ENCODE assay signal across 8 cellular contexts in genomic region chr19:14505488-14506239, GRCh38. TPM values are rescaled to one million over a fixed set of nuclear protein-coding genes. Genes with fewer than 3 reads are reported as not detected.
A peak's percentile ranks its signal among the peaks of the same experiment; 100 is the strongest.
DNase-seq lines count a peak whose midpoint lies in the region; ATAC-seq and TF ChIP-seq lines count a peak whose summit lies in the region.

No MANE protein-coding gene starts in this region.

- peak overlapping the region; percentile 98 for H3K27ac Mint-ChIP-seq in T-helper 17 cell

- WGBS in adrenal gland, 4 donors, result 43 to 55% (median 52%) methylated on average over 9 to 19 of the region's 19 CpGs

- H3K4me1 Mint-ChIP-seq in T-helper 17 cell, result peaks cover 43% of the 10 kb centered on the region

- peak overlapping the region; percentile 77 for H3K4me3 Mint-ChIP-seq in T-helper 17 cell

- peak overlapping the region in 1 of 5 donors; percentile 61 for H3K27ac ChIP-seq in adrenal gland

- H3K36me3 ChIP-seq in adrenal gland (replicated peaks in 1 of 2), result no peaks in the 10 kb centered on the region

- intact Hi-C loops in adrenal gland (cut with DNase I), result no loop called here

- no peaks in the 10 kb centered on the region for H3K9me3 ChIP-seq in T-helper 17 cell (ENCODE audit: control insufficient read depth, low read length, poor library complexity, severe bottlenecking)
- no peaks in the 10 kb centered on the region for H3K9me3 ChIP-seq in adrenal gland (replicated peaks in 1 of 3)

- peak; percentile 50 for ATAC-seq in T-helper 17 cell
- no peak for ATAC-seq in GM21619 (IDR thresholded peaks at IDR 0.05; ENCODE audit: unreplicated experiment)

- H3K4me1 ChIP-seq in adrenal gland (replicated peaks in 1 of 2), result peaks cover 0 to 4% of the 10 kb centered on the region in 2 donors

- no peak for TF ChIP-seq POLR2A in adrenal gland (IDR thresholded peaks at IDR 0.05)

- TF ChIP-seq CTCF in adrenal gland (IDR thresholded peaks at IDR 0.05), result peak; percentile 23 to 67 (median 54)

- no peak overlapping the region for H3K4me3 ChIP-seq in adrenal gland

- H3K27me3 ChIP-seq in adrenal gland, result no peaks in the 10 kb centered on the region

- peak; percentile 76 for DNase-seq in CD1c-positive myeloid dendritic cell (ENCODE audit: extremely low spot score)
- DNase-seq in HK-2 (ENCODE audit: unreplicated experiment), result peak; percentile 69
- peak; percentile 60 to 71 (median 63) for DNase-seq in T-helper 17 cell
- DNase-seq in adrenal gland, result peak in 3 of 7 donors; percentile 54 to 67 (median 55)
- DNase-seq in iPS-NIHi7 (ENCODE audit: extremely low spot score), result peak; percentile 92
- peak; percentile 73 for DNase-seq in stimulated activated CD4-positive, alpha-beta T cell treated with anti-CD3 and anti-CD28 coated beads, Interleukin-4, amount 100 ng/mL, for 1 hour
- DNase-seq in NCI-H1417 treated with DMSO at 0.1 percent for 48 hours (lab: John Stamatoyannopoulos, UW), result no peak

- no peaks in the 10 kb centered on the region for H3K36me3 Mint-ChIP-seq in T-helper 17 cell (ENCODE audit: low read depth)

- H3K27me3 Mint-ChIP-seq in T-helper 17 cell, result no peaks in the 10 kb centered on the region

RNA-seq across cellular contexts. Expression of gene GIPC1, which starts 9.7 kb away (rescaled TPM):
- total RNA-seq in T-helper 17 cell, result 10 to 100 TPM; 34.8 to 38.6 TPM
- 10 to 100 TPM; 52.2 to 69.9 (median 61.2) TPM for total RNA-seq in adrenal gland
- 10 to 100 TPM; 26.6 to 85.7 (median 74.3) TPM for polyA plus RNA-seq in adrenal gland

RNA-seq across cellular contexts. Expression of gene DNAJB1, which starts 12.5 kb away (rescaled TPM):
- total RNA-seq in T-helper 17 cell (100 to 1,000 TPM; 483 to 558 TPM), adrenal gland (100 to 1,000 TPM in 6 of 8 donors, 10 to 100 TPM in 2; 86.9 to 208 (median 123) TPM)
- 100 to 1,000 TPM in 1 of 3 donors, 10 to 100 TPM in 2; 42.5 to 192 (median 45.5) TPM for polyA plus RNA-seq in adrenal gland

RNA-seq across cellular contexts. Expression of gene TECR, which starts 23.7 kb away (rescaled TPM):
- total RNA-seq in T-helper 17 cell (100 to 1,000 TPM; 111 to 125 TPM), adrenal gland (100 to 1,000 TPM; 142 to 282 (median 212) TPM)
- polyA plus RNA-seq in adrenal gland, result 100 to 1,000 TPM; 212 to 610 (median 550) TPM

RNA-seq across cellular contexts. Expression of gene PTGER1, which starts 30.5 kb away (rescaled TPM):
- total RNA-seq in T-helper 17 cell (not detected), adrenal gland (1 to 10 TPM; 2.0 to 9.8 (median 4.0) TPM)
- polyA plus RNA-seq in adrenal gland, result 1 to 10 TPM in 2 of 3 donors, not detected in 1; 1.9 to 4.8 TPM
